17 cellular contexts compared by ENCODE assay signal in the genomic region with DNA sequence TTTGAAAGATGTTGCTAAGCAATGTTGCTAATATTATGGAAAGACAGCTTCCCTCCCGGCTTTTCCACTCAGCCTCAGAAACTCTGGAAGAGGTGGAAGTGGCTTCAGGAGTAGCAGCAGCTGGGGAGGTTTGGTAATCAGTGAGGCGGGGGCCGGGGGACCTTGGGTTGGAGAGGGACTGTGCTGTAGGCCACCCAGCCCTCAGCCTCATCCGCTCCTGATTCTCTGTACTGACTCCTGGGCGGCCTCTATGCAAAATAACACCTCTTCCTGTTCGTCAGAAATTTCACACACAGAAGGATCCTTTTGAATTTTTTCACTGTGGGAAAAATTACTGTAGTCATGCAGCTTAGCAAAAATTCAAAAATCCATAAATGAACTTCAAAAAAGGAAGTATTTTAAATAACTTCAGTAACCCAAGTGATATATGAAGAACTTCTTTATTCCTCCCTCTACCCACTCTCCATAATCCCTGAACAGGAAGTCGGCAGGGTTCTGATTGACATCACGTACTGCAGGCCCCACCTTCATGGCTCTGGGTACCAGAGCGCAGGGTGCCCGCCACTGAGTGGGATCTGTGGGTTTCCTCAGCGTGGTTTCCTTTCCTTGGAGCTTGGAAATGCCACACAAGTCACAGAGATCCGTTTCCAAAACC. TPM values are rescaled to one million over a fixed set of nuclear protein-coding genes. Genes with fewer than 3 reads are reported as not detected.
DNase-seq lines count a peak whose midpoint lies in the region; TF ChIP-seq lines count a peak whose summit lies in the region.
"Had no signal": no experiment of that assay in that cellular context is flagged by ENCODE, and none has a peak within 500 bp of the region (broad histone marks: within the 10 kb centered on the region; RNA-seq: fewer than 3 reads in every experiment).

No MANE protein-coding gene starts in this region.

- DNase-seq in CD14-positive monocyte (ENCODE audit: low spot score) = no peak
- no peak for DNase-seq in H9
- peak; percentile 51 to 65 for DNase-seq in SJCRH30
- no peak for DNase-seq in mesenchymal stem cell
- DNase-seq in SK-N-SH = no peak
- DNase-seq in WERI-Rb-1 = no peak
- no peak for DNase-seq in stimulated activated CD4-positive, alpha-beta T cell treated with anti-CD3 and anti-CD28 coated beads, Interleukin-2, amount 100 ng/mL, for 24 hours
- DNase-seq: activated CD4-positive, alpha-beta T cell treated with anti-CD3 and anti-CD28 coated beads for 1 hour; activated CD8-positive, alpha-beta memory T cell treated with anti-CD3 and anti-CD28 coated beads, Interleukin-2, amount 10 ng/mL, durations not matched to agents 7 days and 5 days; GF-D8; heart right ventricle; islet precursor cell; NCI-H1105 treated with DMSO at 0.1 percent for 48 hours; NCI-H774; RPMI8226 had no signal

- no peak overlapping the region for H3K56ac ChIP-seq in H9 (ENCODE audit: insufficient read length, low read depth, low read length)

- CTCF ChIA-PET in SK-N-SH (lab: Yijun Ruan, JAX) = interaction anchor here (0.8 to 12.7 kb wide), 32 partner anchors 8 to 724 kb away, joined by 3 to 238 read pairs (median 5); no protein-coding TSS in a partner anchor

- H4K91ac ChIP-seq in H9 (ENCODE audit: insufficient read length, low read depth, low read length) = no peak overlapping the region
- no peak overlapping the region for H4K91ac ChIP-seq in mesenchymal stem cell (ENCODE audit: low read length)

- no CpG with 5 or more reads among the region's 12 CpGs for WGBS in H9 (ENCODE audit: extremely low coverage, insufficient read length, low lambda C conversion rate)
- WGBS in mesenchymal stem cell = 83% methylated on average over 7 of the region's 12 CpGs
- 94% methylated on average over 12 of the region's 12 CpGs for WGBS in SK-N-SH (ENCODE audit: low lambda C conversion rate)

- no peak overlapping the region for H2BK20ac ChIP-seq in H9 (ENCODE audit: low read depth, low read length, poor library complexity, severe bottlenecking)

- no peaks in the 10 kb centered on the region for H3K36me3 ChIP-seq in SJCRH30
- no peaks in the 10 kb centered on the region for H3K36me3 ChIP-seq in mesenchymal stem cell (ENCODE audit: control insufficient read depth in 1 of 2, insufficient read depth in 2 of 2, low read depth in 1 of 2, low read length in 2 of 2)
- H3K36me3 ChIP-seq in SK-N-SH (replicated peaks in 1 of 2; ENCODE audit: control insufficient read depth in 1 of 2, insufficient read depth in 2 of 2, low read length in 1 of 2) = no peaks in the 10 kb centered on the region
- H3K36me3 ChIP-seq in WERI-Rb-1 = no peaks in the 10 kb centered on the region
- H3K36me3 ChIP-seq: heart right ventricle had no signal

- H3K4me1 ChIP-seq in H9 (ENCODE audit: insufficient read depth, low read length) (peaks cover 6% of the 10 kb centered on the region; the same call in 1 of the 2 replicates), SJCRH30 (peaks cover 11% of the 10 kb centered on the region), mesenchymal stem cell (ENCODE audit: control insufficient read depth, insufficient read depth, low read depth, low read length) (peaks cover 21% of the 10 kb centered on the region), SK-N-SH (ENCODE audit: control insufficient read depth in 1 of 2, insufficient read depth in 2 of 2, low read depth in 1 of 2, low read length in 1 of 2) (peaks cover 0 to 19% of the 10 kb centered on the region in 2 experiments; a peak in 1 of 4 replicates)

- no peak overlapping the region for H3K9ac ChIP-seq in H9 (ENCODE audit: extremely low read depth, insufficient read length, low read length)
- no peak overlapping the region for H3K9ac ChIP-seq in mesenchymal stem cell (ENCODE audit: low read length)
- no peak overlapping the region for H3K9ac ChIP-seq in SK-N-SH

- H3K4me3 Mint-ChIP-seq in CD14-positive monocyte (peak overlapping the region; percentile 35 to 41), H9 (no peak overlapping the region)
- H3K4me3 Mint-ChIP-seq: activated CD8-positive, alpha-beta memory T cell treated with anti-CD3 and anti-CD28 coated beads, Interleukin-2, amount 10 ng/mL, durations not matched to agents 7 days and 5 days; mesothelial cell of epicardium; T-helper 1 cell treated with Interleukin-12 subunit alpha and Interleukin-12 subunit beta and Interleukin-4 antibody, amounts not matched to agents 30 μg/mL and 1 μg/mL, for 36 hours had no signal

- H3K14ac ChIP-seq in H9 (ENCODE audit: insufficient read depth, low read length) = no peak overlapping the region
- H3K14ac ChIP-seq in mesenchymal stem cell (ENCODE audit: low read length in 2 of 2) = no peak overlapping the region

- no peaks in the 10 kb centered on the region for H3K79me2 ChIP-seq in H9 (ENCODE audit: insufficient read depth, low read length)
- H3K79me2 ChIP-seq in SK-N-SH (ENCODE audit: insufficient read depth) = no peaks in the 10 kb centered on the region

- H3K27me3 Mint-ChIP-seq in CD14-positive monocyte (ENCODE audit: low read depth in 3 of 3) (peaks cover 15 to 26% (median 22%) of the 10 kb centered on the region in 3 donors), H9 (ENCODE audit: low read depth) (peaks cover 12% of the 10 kb centered on the region)

- H3K4me1 Mint-ChIP-seq in CD14-positive monocyte = peaks cover 54% of the 10 kb centered on the region
- peaks cover 34 to 37% of the 10 kb centered on the region in 2 experiments for H3K4me1 Mint-ChIP-seq in H9

- H3K36me3 Mint-ChIP-seq in CD14-positive monocyte = peaks cover 37 to 55% of the 10 kb centered on the region in 2 donors
- H3K36me3 Mint-ChIP-seq in H9 (ENCODE audit: insufficient read depth in 1 of 3, low read depth in 3 of 3) = no peaks in the 10 kb centered on the region
- H3K36me3 Mint-ChIP-seq: activated CD8-positive, alpha-beta memory T cell treated with anti-CD3 and anti-CD28 coated beads, Interleukin-2, amount 10 ng/mL, durations not matched to agents 7 days and 5 days; mesothelial cell of epicardium had no signal

- H3K27ac ChIP-seq in H9 (ENCODE audit: insufficient read length, low read depth, low read length) = no peak overlapping the region
- peak overlapping the region; percentile 57 for H3K27ac ChIP-seq in SJCRH30
- no peak overlapping the region for H3K27ac ChIP-seq in mesenchymal stem cell (ENCODE audit: low read length, poor library complexity, severe bottlenecking)
- H3K27ac ChIP-seq in SK-N-SH (ENCODE audit: low read depth in 2 of 2, low read length in 1 of 2) = no peak overlapping the region
- no peak overlapping the region for H3K27ac ChIP-seq in WERI-Rb-1

- H3K18ac ChIP-seq in H9 (ENCODE audit: insufficient read length, low read depth, low read length) (no peak overlapping the region), mesenchymal stem cell (ENCODE audit: low read depth in 1 of 2, low read length in 2 of 2) (no peak overlapping the region)

- H2BK15ac ChIP-seq in H9 (ENCODE audit: low read depth, low read length) (0 out of 2 replicates have a peak overlapping the region, but pooled peaks have one; percentile 68), mesenchymal stem cell (ENCODE audit: low read depth, poor library complexity, severe bottlenecking) (no peak overlapping the region)

- H2BK12ac ChIP-seq in H9 (ENCODE audit: insufficient read length, low read depth, low read length) (no peak overlapping the region), mesenchymal stem cell (ENCODE audit: low read length in 2 of 2) (no peak overlapping the region)

- H3F3A ChIP-seq in SK-N-SH (replicated peaks; ENCODE audit: insufficient read depth) = peaks cover 8% of the 10 kb centered on the region

- no peak for TF ChIP-seq EP300 in SK-N-SH (IDR thresholded peaks at IDR 0.05; ENCODE audit: borderline replicate concordance in 1 of 2, low read depth in 1 of 2, low read length in 1 of 2)

- no peaks in the 10 kb centered on the region for H3K9me2 ChIP-seq in SK-N-SH

- TF ChIP-seq CTCF in CD14-positive monocyte (IDR thresholded peaks at IDR 0.05) = no peak
- TF ChIP-seq CTCF in H9 (conservative IDR thresholded peaks at IDR 0.05) = no peak
- TF ChIP-seq CTCF in SK-N-SH (IDR thresholded peaks at IDR 0.05) = no peak
- no peak for TF ChIP-seq CTCF in WERI-Rb-1 (IDR thresholded peaks at IDR 0.05; ENCODE audit: low read depth, low read length)

- POLR2A ChIA-PET in SK-N-SH (lab: Yijun Ruan, JAX) = interaction anchor here (2.0 kb wide), 1 partner anchor 156 kb away, joined by 9 read pairs; no protein-coding TSS in a partner anchor

- no peaks in the 10 kb centered on the region; the same call in 1 of the 2 replicates for H3K27me3 ChIP-seq in H9 (ENCODE audit: insufficient read depth, low read length)
- no peaks in the 10 kb centered on the region for H3K27me3 ChIP-seq in SJCRH30
- peaks cover 0 to 28% of the 10 kb centered on the region in 2 experiments for H3K27me3 ChIP-seq in mesenchymal stem cell (ENCODE audit: control insufficient read depth in 1 of 2, insufficient read depth in 1 of 2, low read length in 2 of 2)
- no peaks in the 10 kb centered on the region for H3K27me3 ChIP-seq in SK-N-SH (ENCODE audit: insufficient read depth)
- H3K27me3 ChIP-seq in WERI-Rb-1 (ENCODE audit: insufficient read depth, low read depth, severe bottlenecking) = no peaks in the 10 kb centered on the region

- H2BK5ac ChIP-seq in H9 (ENCODE audit: insufficient read length, low read length) (no peak overlapping the region), mesenchymal stem cell (ENCODE audit: low read depth, low read length, poor library complexity, severe bottlenecking) (no peak overlapping the region)

- H3K9me3 Mint-ChIP-seq in CD14-positive monocyte (peaks cover 0 to 3% (median 0%) of the 10 kb centered on the region in 7 donors), H9 (no peaks in the 10 kb centered on the region)
- H3K9me3 Mint-ChIP-seq: mesothelial cell of epicardium; T-helper 1 cell treated with Interleukin-12 subunit alpha and Interleukin-12 subunit beta and Interleukin-4 antibody, amounts not matched to agents 30 μg/mL and 1 μg/mL, for 36 hours had no signal

- H3K23ac ChIP-seq in H9 (ENCODE audit: insufficient read length, low read depth, low read length) (no peak overlapping the region), mesenchymal stem cell (ENCODE audit: low read length in 2 of 2) (no peak overlapping the region)

- H3K4me2 ChIP-seq in H9 (ENCODE audit: insufficient read depth, insufficient read length, low read length) (no peak overlapping the region), mesenchymal stem cell (ENCODE audit: low read length, poor library complexity, severe bottlenecking) (no peak overlapping the region), SK-N-SH (no peak overlapping the region)

- H4K20me1 ChIP-seq in H9 (ENCODE audit: control insufficient read depth, insufficient read depth, insufficient read length) = no peaks in the 10 kb centered on the region
- H4K20me1 ChIP-seq in SK-N-SH (ENCODE audit: insufficient read depth) = no peaks in the 10 kb centered on the region

- H3K23me2 ChIP-seq in H9 (ENCODE audit: insufficient read length, low read depth, low read length, poor library complexity, severe bottlenecking) = peaks cover 3% of the 10 kb centered on the region

- H2AK5ac ChIP-seq in H9 (ENCODE audit: insufficient read length, low read length) = no peak overlapping the region
- peak overlapping the region; percentile 51 for H2AK5ac ChIP-seq in mesenchymal stem cell (ENCODE audit: low read length, severe bottlenecking)

- no peak overlapping the region for H3K4ac ChIP-seq in H9 (ENCODE audit: low read depth, low read length)
- no peak overlapping the region for H3K4ac ChIP-seq in mesenchymal stem cell (ENCODE audit: low read depth in 1 of 2, low read length in 2 of 2)

- H4K8ac ChIP-seq in H9 (replicated peaks; ENCODE audit: insufficient read length, low read depth, low read length) (no peak overlapping the region), mesenchymal stem cell (ENCODE audit: low read length) (no peak overlapping the region)

- H3K79me1 ChIP-seq in H9 (ENCODE audit: insufficient read depth, low read depth, low read length, poor library complexity, severe bottlenecking) = no peaks in the 10 kb centered on the region
- H3K79me1 ChIP-seq in mesenchymal stem cell (replicated peaks; ENCODE audit: low read length, poor library complexity, severe bottlenecking) = no peaks in the 10 kb centered on the region

- intact Hi-C loops in CD14-positive monocyte (cut with micrococcal nuclease) = loop anchor here in 1 of 2 donors (10.0 kb wide), 1 partner anchor 97 kb away; no protein-coding TSS in a partner anchor

- peak overlapping the region; percentile 35 for H3K4me3 ChIP-seq in SJCRH30
- H3K4me3 ChIP-seq in mesenchymal stem cell (ENCODE audit: insufficient read depth in 1 of 2, low read depth in 1 of 2, low read length in 2 of 2) = no peak overlapping the region
- no peak overlapping the region for H3K4me3 ChIP-seq in SK-N-SH (ENCODE audit: low read depth in 2 of 2, low read length in 1 of 2)
- no peak overlapping the region for H3K4me3 ChIP-seq in WERI-Rb-1 (ENCODE audit: low read depth, low read length)
- H3K4me3 ChIP-seq: heart right ventricle had no signal

- no peak overlapping the region for H3T11ph ChIP-seq in H9 (ENCODE audit: low read length)

- H2BK120ac ChIP-seq in H9 (ENCODE audit: low read depth, low read length, poor library complexity, severe bottlenecking) (no peak overlapping the region), mesenchymal stem cell (ENCODE audit: low read depth, low read length) (no peak overlapping the region)

- H3K9me3 ChIP-seq in H9 (ENCODE audit: control insufficient read depth, low read depth, low read length) (no peaks in the 10 kb centered on the region), SJCRH30 (replicated peaks) (no peaks in the 10 kb centered on the region), mesenchymal stem cell (ENCODE audit: control insufficient read depth, low read length) (no peaks in the 10 kb centered on the region), SK-N-SH (no peaks in the 10 kb centered on the region), WERI-Rb-1 (ENCODE audit: severe bottlenecking) (no peaks in the 10 kb centered on the region)
- H3K9me3 ChIP-seq: heart right ventricle had no signal

- TF ChIP-seq RAD21 in SK-N-SH (IDR thresholded peaks at IDR 0.05; ENCODE audit: low read length) = no peak

- H3K27ac Mint-ChIP-seq in CD14-positive monocyte (peak overlapping the region; percentile 70 to 89 (median 86)), H9 (peak overlapping the region in 1 of 3 experiments; percentile 89; a peak in 2 of 7 replicates)
- H3K27ac Mint-ChIP-seq: activated CD8-positive, alpha-beta memory T cell treated with anti-CD3 and anti-CD28 coated beads, Interleukin-2, amount 10 ng/mL, durations not matched to agents 7 days and 5 days; mesothelial cell of epicardium; T-helper 1 cell treated with Interleukin-12 subunit alpha and Interleukin-12 subunit beta and Interleukin-4 antibody, amounts not matched to agents 30 μg/mL and 1 μg/mL, for 36 hours had no signal

- no peak overlapping the region for H2AFZ ChIP-seq in H9 (ENCODE audit: low read length)
- H2AFZ ChIP-seq in mesenchymal stem cell (ENCODE audit: low read depth, low read length) = no peak overlapping the region
- no peak overlapping the region for H2AFZ ChIP-seq in SK-N-SH (ENCODE audit: low read depth)

- H4K5ac ChIP-seq in H9 (ENCODE audit: insufficient read length, low read depth, low read length) = no peak overlapping the region

RNA-seq across cellular contexts. Expression of gene RAP1GAP2, which starts 51.5 kb away (rescaled TPM):
- polyA plus RNA-seq in CD14-positive monocyte = 1 to 10 TPM; 1.5 to 6.1 TPM
- 32.2 and 33.8 TPM in 2 replicates for total RNA-seq in H9 (2021)
- total RNA-seq in SJCRH30 (2014; rRNA removed; shearing (Covaris generic)) = 6.0 and 7.4 TPM in 2 replicates
- 0.10 TPM for polyA plus RNA-seq in mesenchymal stem cell (2013, experiment 1 of 2)
- 0.14 TPM for polyA plus RNA-seq in mesenchymal stem cell (2013, experiment 2 of 2)
- polyA plus RNA-seq in SK-N-SH (2012; rRNA removed) = 21.0 and 22.0 TPM in 2 replicates
- polyA plus RNA-seq in SK-N-SH (2012; cell fraction: cytosol; rRNA removed) = 12.1 and 15.6 TPM in 2 replicates
- polyA plus RNA-seq in SK-N-SH (2012; cell fraction: nucleus; rRNA removed) = 85.5 and 88.3 TPM in 2 replicates

Comparison
In these comparisons a context has a peak if more than half of its experiments do, and no peak if none do; other contexts are left out.
1. DNase-seq: peak in SJCRH30 (2 of 2); none in CD14-positive monocyte (single experiment), H9 (single experiment), mesenchymal stem cell (single experiment), SK-N-SH (single experiment), WERI-Rb-1 (single experiment) and stimulated activated CD4-positive, alpha-beta T cell treated with anti-CD3 and anti-CD28 coated beads, Interleukin-2, amount 100 ng/mL, for 24 hours (0 of 2).
2. H3K4me3 Mint-ChIP-seq: peak in CD14-positive monocyte (2 of 2); none in H9 (0 of 2).